In the genomic region with DNA sequence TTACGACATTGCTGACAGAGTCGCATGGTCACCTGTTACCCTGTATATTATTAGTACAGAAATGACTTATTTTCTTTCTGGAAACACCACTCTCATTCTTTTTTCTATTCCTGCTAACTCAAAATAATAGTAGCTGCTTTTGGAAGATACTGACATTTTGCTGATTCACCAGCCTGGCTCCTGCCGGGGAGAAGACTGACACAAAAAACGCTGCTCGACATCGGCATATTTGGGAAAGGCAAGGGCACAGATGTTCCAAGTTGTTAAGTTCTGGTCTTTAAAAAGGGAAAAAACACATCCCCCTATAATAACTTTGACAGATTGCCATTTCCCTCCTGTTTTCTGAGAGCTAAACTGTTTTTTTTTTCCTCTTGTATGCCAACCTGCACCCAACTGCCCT, we compare ENCODE assay signal across 21 cellular contexts.
"Had no signal": no experiment of that assay in that cellular context is flagged by ENCODE, and none has a peak within 500 bp of the region (broad histone marks: within the 10 kb centered on the region; RNA-seq: fewer than 3 reads in every experiment).

No MANE protein-coding gene starts in this region.

- DNase-seq: activated CD4-positive, alpha-beta T cell treated with anti-CD3 and anti-CD28 coated beads for 1 hour; activated CD4-positive, alpha-beta T cell treated with anti-CD3 and anti-CD28 coated beads, Interleukin-2, amount 10 ng/mL, durations not matched to agents 24 days and 14 days; activated CD4-positive, alpha-beta T cell treated with anti-CD3 and anti-CD28 coated beads, Interleukin-2, amount 50 U/mL, for 48 hours; activated CD8-positive, alpha-beta memory T cell treated with anti-CD3 and anti-CD28 coated beads, Interleukin-2, amount 10 ng/mL, durations not matched to agents 7 days and 5 days; activated gamma-delta T cell; activated naive CD4-positive, alpha-beta T cell treated with anti-CD3 and anti-CD28 coated beads for 36 hours; activated T-cell treated with anti-CD3 and anti-CD28 coated beads, Interleukin-2, amount 50 U/mL, for 4 hours; KG1; MM.1S; NCI-H1105; NCI-H1436; NCI-H2081 treated with DMSO at 0.1 percent for 48 hours; NCI-H226; NCI-H526; PC-9; SHP77 treated with DMSO at 0.1 percent for 48 hours had no signal

- H3K4me3 ChIP-seq: PC-9 had no signal

- H3K4me1 Mint-ChIP-seq: activated T-helper 17 cell treated with anti-CD3 and anti-CD28 coated beads, Interleukin-2, amount 50 U/mL, for 72 hours had no signal

- H3K27ac ChIP-seq: PC-9 had no signal

- H3K27ac Mint-ChIP-seq: activated CD4-positive, alpha-beta T cell treated with anti-CD3 and anti-CD28 coated beads, Interleukin-2, amount 10 ng/mL, durations not matched to agents 24 days and 14 days; activated CD8-positive, alpha-beta memory T cell treated with anti-CD3 and anti-CD28 coated beads, Interleukin-2, amount 10 ng/mL, durations not matched to agents 7 days and 5 days; activated naive CD4-positive, alpha-beta T cell treated with anti-CD3 and anti-CD28 coated beads for 36 hours; activated naive CD8-positive, alpha-beta T cell; T-helper 1 cell treated with Interleukin-12 subunit alpha and Interleukin-12 subunit beta and Interleukin-4 antibody, amounts not matched to agents 30 μg/mL and 1 μg/mL, for 36 hours; WTC11 had no signal

- H3K27me3 Mint-ChIP-seq: activated CD4-positive, alpha-beta T cell treated with anti-CD3 and anti-CD28 coated beads, Interleukin-2, amount 10 ng/mL, durations not matched to agents 24 days and 14 days; activated CD8-positive, alpha-beta memory T cell treated with anti-CD3 and anti-CD28 coated beads, Interleukin-2, amount 10 ng/mL, durations not matched to agents 7 days and 5 days; activated naive CD8-positive, alpha-beta T cell; activated T-helper 17 cell treated with anti-CD3 and anti-CD28 coated beads, Interleukin-2, amount 50 U/mL, for 72 hours; brain had no signal

- ATAC-seq: activated CD8-positive, alpha-beta memory T cell treated with anti-CD3 and anti-CD28 coated beads, Interleukin-2, amount 10 ng/mL, durations not matched to agents 7 days and 5 days; activated T-cell treated with anti-CD3 and anti-CD28 coated beads, Interleukin-2, amount 50 U/mL, for 4 hours; activated T-helper 17 cell treated with anti-CD3 and anti-CD28 coated beads, Interleukin-2, amount 50 U/mL, for 72 hours; WTC11 had no signal

- H3K4me3 Mint-ChIP-seq: activated CD4-positive, alpha-beta T cell treated with anti-CD3 and anti-CD28 coated beads, Interleukin-2, amount 10 ng/mL, durations not matched to agents 24 days and 14 days; activated CD8-positive, alpha-beta memory T cell treated with anti-CD3 and anti-CD28 coated beads, Interleukin-2, amount 10 ng/mL, durations not matched to agents 7 days and 5 days; activated naive CD4-positive, alpha-beta T cell treated with anti-CD3 and anti-CD28 coated beads for 36 hours; activated naive CD8-positive, alpha-beta T cell; activated T-cell treated with anti-CD3 and anti-CD28 coated beads, Interleukin-2, amount 50 U/mL, for 4 hours; activated T-helper 17 cell treated with anti-CD3 and anti-CD28 coated beads, Interleukin-2, amount 50 U/mL, for 72 hours; brain; T-helper 1 cell treated with Interleukin-12 subunit alpha and Interleukin-12 subunit beta and Interleukin-4 antibody, amounts not matched to agents 30 μg/mL and 1 μg/mL, for 36 hours; WTC11 had no signal

- H3K9me3 Mint-ChIP-seq: activated CD4-positive, alpha-beta T cell treated with anti-CD3 and anti-CD28 coated beads, Interleukin-2, amount 10 ng/mL, durations not matched to agents 24 days and 14 days; activated naive CD4-positive, alpha-beta T cell treated with anti-CD3 and anti-CD28 coated beads for 36 hours; activated T-cell treated with anti-CD3 and anti-CD28 coated beads, Interleukin-2, amount 50 U/mL, for 4 hours; activated T-helper 17 cell treated with anti-CD3 and anti-CD28 coated beads, Interleukin-2, amount 50 U/mL, for 72 hours; brain; T-helper 1 cell treated with Interleukin-12 subunit alpha and Interleukin-12 subunit beta and Interleukin-4 antibody, amounts not matched to agents 30 μg/mL and 1 μg/mL, for 36 hours; WTC11 had no signal
